1 cellular context compared by ENCODE assay signal in the genomic region with DNA sequence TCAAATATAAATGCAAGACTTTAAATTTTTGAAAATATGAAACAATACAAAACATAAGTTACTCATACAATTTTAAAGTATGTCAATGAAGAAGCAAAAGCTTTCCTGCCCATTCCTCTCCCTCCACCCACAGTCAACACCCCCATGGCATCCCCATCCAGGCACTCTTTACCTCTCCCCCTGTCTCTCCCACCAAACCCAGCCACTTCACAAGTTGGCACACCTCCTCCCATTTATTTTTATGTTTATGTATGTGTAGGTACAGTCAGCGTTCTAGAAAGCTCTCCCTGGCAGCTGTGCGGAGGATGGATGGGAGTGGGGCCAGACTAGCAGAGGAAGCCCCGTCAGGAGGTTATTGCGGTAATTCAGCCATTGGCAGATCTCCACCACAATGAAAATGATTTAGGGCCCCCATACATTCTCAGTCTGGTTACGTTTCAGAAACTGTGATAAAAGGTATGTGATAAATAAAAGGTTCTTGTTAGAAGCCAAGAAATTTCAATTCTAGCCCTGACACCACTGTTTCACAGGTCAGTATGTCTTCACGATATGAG.
TF ChIP-seq lines count a peak whose summit lies in the region.

No MANE protein-coding gene starts in this region.

TF ChIP-seq in IMR-90, 13 proteins besides CTCF, POLR2A, EP300 and RAD21 (continued from another document):
- no peak for TF ChIP-seq SMC3 (IDR thresholded peaks at IDR 0.05; ENCODE audit: low read depth, low read length)
- TF ChIP-seq, protein P1, sequence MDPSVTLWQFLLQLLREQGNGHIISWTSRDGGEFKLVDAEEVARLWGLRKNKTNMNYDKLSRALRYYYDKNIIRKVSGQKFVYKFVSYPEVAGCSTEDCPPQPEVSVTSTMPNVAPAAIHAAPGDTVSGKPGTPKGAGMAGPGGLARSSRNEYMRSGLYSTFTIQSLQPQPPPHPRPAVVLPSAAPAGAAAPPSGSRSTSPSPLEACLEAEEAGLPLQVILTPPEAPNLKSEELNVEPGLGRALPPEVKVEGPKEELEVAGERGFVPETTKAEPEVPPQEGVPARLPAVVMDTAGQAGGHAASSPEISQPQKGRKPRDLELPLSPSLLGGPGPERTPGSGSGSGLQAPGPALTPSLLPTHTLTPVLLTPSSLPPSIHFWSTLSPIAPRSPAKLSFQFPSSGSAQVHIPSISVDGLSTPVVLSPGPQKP (IDR thresholded peaks at IDR 0.05; ENCODE audit: borderline replicate concordance, low read depth, low read length), result no peak
